Comparison of ENCODE assay signal across 32 cellular contexts in genomic region chr16:49645263-49645662, GRCh38.
"Had no signal": no experiment of that assay in that cellular context is flagged by ENCODE, and none has a peak within 500 bp of the region (broad histone marks: within the 10 kb centered on the region; RNA-seq: fewer than 3 reads in every experiment).

No MANE protein-coding gene starts in this region.

- ATAC-seq: activated naive CD4-positive, alpha-beta T cell treated with anti-CD3 and anti-CD28 coated beads, Interleukin-2, amount 50 U/mL, for 72 hours; activated naive CD8-positive, alpha-beta T cell treated with anti-CD3 and anti-CD28 coated beads, Interleukin-2, amount 50 U/mL, for 24 hours; activated T-cell treated with anti-CD3 and anti-CD28 coated beads, Interleukin-2, amount 50 U/mL, for 4 hours; activated T-cell treated with anti-CD3 and anti-CD28 coated beads, Interleukin-2, amount 50 U/mL, for 72 hours; activated T-helper 17 cell treated with anti-CD3 and anti-CD28 coated beads, Interleukin-2, amount 50 U/mL, for 72 hours; body of pancreas had no signal

- H3K4me3 ChIP-seq: adrenal gland, ascending aorta, body of pancreas, breast epithelium, cardiac muscle cell had no signal

- DNase-seq: activated effector memory CD4-positive, alpha-beta T cell treated with anti-CD3 and anti-CD28 coated beads, Interleukin-2, amount 50 U/mL, for 16 hours; activated effector memory CD4-positive, alpha-beta T cell treated with Interleukin-2 at 50 U/mL for 16 hours; activated gamma-delta T cell; activated gamma-delta T cell treated with Interleukin-2 at 50 U/mL for 16 hours; activated naive CD4-positive, alpha-beta T cell; activated naive CD4-positive, alpha-beta T cell treated with anti-CD3 and anti-CD28 coated beads for 36 hours; activated naive CD4-positive, alpha-beta T cell treated with anti-CD3 and anti-CD28 coated beads, Interleukin-2, amount 10 ng/mL, durations not matched to agents 7 days and 5 days; activated naive CD4-positive, alpha-beta T cell treated with anti-CD3 and anti-CD28 coated beads, Interleukin-2, amount 50 U/mL, for 16 hours; activated naive CD4-positive, alpha-beta T cell treated with Interleukin-2 at 50 U/mL for 16 hours; activated naive CD8-positive, alpha-beta T cell treated with anti-CD3 and anti-CD28 coated beads for 36 hours; activated naive CD8-positive, alpha-beta T cell treated with anti-CD3 and anti-CD28 coated beads, Interleukin-2, amount 10 ng/mL, durations not matched to agents 7 days and 5 days; activated naive CD8-positive, alpha-beta T cell treated with anti-CD3 and anti-CD28 coated beads, Interleukin-2, amount 50 U/mL, for 24 hours; activated T-cell treated with anti-CD3 and anti-CD28 coated beads, Interleukin-2, amount 50 U/mL, for 24 hours; activated T-cell treated with anti-CD3 and anti-CD28 coated beads, Interleukin-2, amount 50 U/mL, for 4 hours; activated T-cell treated with anti-CD3 and anti-CD28 coated beads, Interleukin-2, amount 50 U/mL, for 48 hours; activated T-cell treated with anti-CD3 and anti-CD28 coated beads, Interleukin-2, amount 50 U/mL, for 72 hours; adrenal gland; amniotic stem cell; amygdala; anterior cingulate cortex; body of pancreas; brain microvascular endothelial cell; caudate nucleus; central memory CD4-positive, alpha-beta T cell; cerebellar nuclear complex had no signal

- H3K27ac ChIP-seq: adrenal gland, ascending aorta, body of pancreas, brain microvascular endothelial cell, breast epithelium, cardiac muscle cell had no signal

- H3K4me1 ChIP-seq: body of pancreas, breast epithelium had no signal

- FAIRE-seq: astrocyte, bronchial epithelial cell had no signal

- H3K27me3 ChIP-seq: adrenal gland, ascending aorta, body of pancreas, brain microvascular endothelial cell, breast epithelium, cardiac muscle cell had no signal

- H3K36me3 ChIP-seq: adrenal gland, ascending aorta, brain microvascular endothelial cell, breast epithelium, cardiac muscle cell had no signal
